In the genomic region with DNA sequence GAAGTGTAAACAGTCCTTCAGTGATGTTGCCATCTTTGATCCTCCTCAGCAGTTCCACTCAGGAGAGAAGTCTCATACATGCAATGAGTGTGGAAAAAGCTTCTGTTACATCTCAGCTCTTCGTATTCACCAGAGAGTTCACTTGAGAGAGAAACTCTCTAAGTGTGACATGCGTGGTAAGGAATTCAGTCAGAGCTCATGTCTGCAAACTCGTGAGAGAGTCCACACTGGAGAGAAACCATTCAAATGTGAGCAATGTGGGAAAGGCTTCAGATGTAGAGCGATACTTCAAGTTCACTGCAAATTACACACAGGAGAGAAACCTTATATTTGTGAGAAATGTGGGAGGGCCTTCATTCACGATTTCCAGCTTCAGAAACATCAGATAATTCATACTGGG, we compare ENCODE assay signal across 19 cellular contexts.
"Had no signal": no experiment of that assay in that cellular context is flagged by ENCODE, and none has a peak within 500 bp of the region (broad histone marks: within the 10 kb centered on the region; RNA-seq: fewer than 3 reads in every experiment).

No MANE protein-coding gene starts in this region.

- H3K27me3 ChIP-seq: breast epithelium, gastrocnemius medialis, neutrophil, tibial nerve, uterus had no signal

- H3K4me3 ChIP-seq: tibial nerve, uterus had no signal

- H3K27ac ChIP-seq: breast epithelium, gastrocnemius medialis, neutrophil, parathyroid adenoma, tibial nerve, uterus had no signal

- H3K9ac ChIP-seq: parathyroid adenoma had no signal

- ATAC-seq: effector memory CD8-positive, alpha-beta T cell; gastrocnemius medialis; left colon; naive thymus-derived CD4-positive, alpha-beta T cell; stimulated activated memory B cell treated with anti-CD40 and anti-IgM and Interleukin-4, amounts not matched to agents 10 μg/mL and 1 μg/mL and 100 μg/mL, for 72 hours; T-cell had no signal

- H3K4me1 ChIP-seq: breast epithelium, gastrocnemius medialis, parathyroid adenoma, tibial nerve, uterus had no signal

- DNase-seq: activated CD4-positive, alpha-beta T cell treated with anti-CD3 and anti-CD28 coated beads for 1 hour; activated CD4-positive, alpha-beta T cell treated with anti-CD3 and anti-CD28 coated beads, Interleukin-2, amount 50 U/mL, for 4 hours; activated naive CD4-positive, alpha-beta T cell; activated naive CD8-positive, alpha-beta T cell treated with anti-CD3 and anti-CD28 coated beads, Interleukin-2, amount 10 ng/mL, durations not matched to agents 7 days and 5 days; activated T-cell treated with anti-CD3 and anti-CD28 coated beads for 4 hours; anterior cingulate cortex; cerebellar nuclear complex; effector memory CD8-positive, alpha-beta T cell; gastrocnemius medialis; left colon; naive thymus-derived CD4-positive, alpha-beta T cell; T-cell; T1000; uterus had no signal
